Comparison of ENCODE assay signal across 15 cellular contexts in the genomic region with DNA sequence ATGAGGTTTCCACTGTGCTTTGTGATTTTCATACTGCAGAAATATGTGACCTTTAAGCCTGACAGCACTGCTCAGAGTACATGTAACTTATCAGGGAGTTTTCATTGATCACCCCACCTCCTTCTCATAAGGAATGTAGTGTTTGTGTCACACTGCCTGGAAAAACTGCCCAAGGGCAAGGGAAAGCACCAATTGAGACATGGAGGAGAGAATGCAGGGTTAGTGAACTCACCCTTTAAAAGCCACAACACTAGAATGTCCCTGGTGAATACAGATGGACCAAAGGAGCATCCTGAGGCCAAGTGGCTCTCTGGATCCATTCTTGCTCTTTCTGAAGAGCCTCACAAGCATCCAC.
DNase-seq lines count a peak whose midpoint lies in the region; ATAC-seq, FAIRE-seq and TF ChIP-seq lines count a peak whose summit lies in the region.
"Had no signal": no experiment of that assay in that cellular context is flagged by ENCODE, and none has a peak within 500 bp of the region (broad histone marks: within the 10 kb centered on the region; RNA-seq: fewer than 3 reads in every experiment).

No MANE protein-coding gene starts in this region.

- H3K14ac ChIP-seq in mesenchymal stem cell (ENCODE audit: low read length in 2 of 2): no peak overlapping the region

- no peak overlapping the region for H4K91ac ChIP-seq in mesenchymal stem cell (ENCODE audit: low read length)

- H3K27me3 ChIP-seq in body of pancreas (no peaks in the 10 kb centered on the region), mesenchymal stem cell (ENCODE audit: control insufficient read depth in 1 of 2, insufficient read depth in 1 of 2, low read length in 2 of 2) (no peaks in the 10 kb centered on the region), esophagus squamous epithelium (no peaks in the 10 kb centered on the region)
- H3K27me3 ChIP-seq: testis had no signal

- no peak overlapping the region for H2BK15ac ChIP-seq in mesenchymal stem cell (ENCODE audit: low read depth, poor library complexity, severe bottlenecking)

- TF ChIP-seq POLR2A in body of pancreas (IDR thresholded peaks at IDR 0.05): no peak
- no peak for TF ChIP-seq POLR2A in esophagus squamous epithelium (IDR thresholded peaks at IDR 0.05)

- no peak overlapping the region for H3K4me3 ChIP-seq in body of pancreas
- H3K4me3 ChIP-seq in mesenchymal stem cell (ENCODE audit: insufficient read depth in 1 of 2, low read depth in 1 of 2, low read length in 2 of 2): no peak overlapping the region
- no peak overlapping the region for H3K4me3 ChIP-seq in esophagus squamous epithelium
- H3K4me3 ChIP-seq: testis had no signal

- intact Hi-C loops in body of pancreas (cut with DNase I): no loop called here
- intact Hi-C loops in esophagus squamous epithelium (cut with DNase I): no loop called here

- H3K27ac ChIP-seq in body of pancreas: no peak overlapping the region
- H3K27ac ChIP-seq in mesenchymal stem cell (ENCODE audit: low read length, poor library complexity, severe bottlenecking): peak overlapping the region; percentile 28
- no peak overlapping the region for H3K27ac ChIP-seq in esophagus squamous epithelium
- H3K27ac ChIP-seq: KMS-11, testis, WERI-Rb-1 had no signal

- H3K4me1 ChIP-seq in body of pancreas: peaks cover 10% of the 10 kb centered on the region
- peaks cover 5% of the 10 kb centered on the region for H3K4me1 ChIP-seq in mesenchymal stem cell (ENCODE audit: control insufficient read depth, insufficient read depth, low read depth, low read length)
- peaks cover 0 to 10% (median 0%) of the 10 kb centered on the region in 3 donors for H3K4me1 ChIP-seq in esophagus squamous epithelium
- H3K4me1 ChIP-seq: testis had no signal

- H2BK120ac ChIP-seq in mesenchymal stem cell (ENCODE audit: low read depth, low read length): no peak overlapping the region

- H3K18ac ChIP-seq in mesenchymal stem cell (ENCODE audit: low read depth in 1 of 2, low read length in 2 of 2): no peak overlapping the region

- no peak overlapping the region for H2AK5ac ChIP-seq in mesenchymal stem cell (ENCODE audit: low read length, severe bottlenecking)

- H3K23ac ChIP-seq in mesenchymal stem cell (ENCODE audit: low read length in 2 of 2): no peak overlapping the region

- H3K4me2 ChIP-seq in mesenchymal stem cell (ENCODE audit: low read length, poor library complexity, severe bottlenecking): no peak overlapping the region
- H3K4me2 ChIP-seq: KMS-11 had no signal

- H3K9ac ChIP-seq in mesenchymal stem cell (ENCODE audit: low read length): no peak overlapping the region
- H3K9ac ChIP-seq: KMS-11 had no signal

- DNase-seq in HTR-8/SVneo (ENCODE audit: insufficient read length, low spot score): peak; percentile 30
- no peak for DNase-seq in body of pancreas
- peak; percentile 64 for DNase-seq in mesenchymal stem cell
- DNase-seq in RPMI8226: no peak
- DNase-seq in SHP77 (lab: John Stamatoyannopoulos, UW): no peak
- DNase-seq in esophagus squamous epithelium (lab: John Stamatoyannopoulos, UW): no peak
- DNase-seq: activated naive CD4-positive, alpha-beta T cell; CD4-positive, CD25-positive, alpha-beta regulatory T cell; NCI-H146; NCI-H446 treated with DMSO at 0.1 percent for 48 hours; testis had no signal

- no peaks in the 10 kb centered on the region for H3K9me3 ChIP-seq in body of pancreas
- no peaks in the 10 kb centered on the region for H3K9me3 ChIP-seq in mesenchymal stem cell (ENCODE audit: control insufficient read depth, low read length)
- no peaks in the 10 kb centered on the region for H3K9me3 ChIP-seq in esophagus squamous epithelium
- H3K9me3 ChIP-seq: testis had no signal

- ATAC-seq in body of pancreas (peak; percentile 19), GM21515 (IDR thresholded peaks at IDR 0.05; ENCODE audit: unreplicated experiment) (no peak)

- H2BK12ac ChIP-seq in mesenchymal stem cell (ENCODE audit: low read length in 2 of 2): no peak overlapping the region

- TF ChIP-seq CTCF in body of pancreas (IDR thresholded peaks at IDR 0.05): no peak
- TF ChIP-seq CTCF in esophagus squamous epithelium (IDR thresholded peaks at IDR 0.05): no peak

- H3K36me3 ChIP-seq in body of pancreas (replicated peaks in 1 of 2; ENCODE audit: insufficient read depth in 1 of 2, low read depth in 2 of 2): no peaks in the 10 kb centered on the region
- no peaks in the 10 kb centered on the region for H3K36me3 ChIP-seq in mesenchymal stem cell (ENCODE audit: control insufficient read depth in 1 of 2, insufficient read depth in 2 of 2, low read depth in 1 of 2, low read length in 2 of 2)
- no peaks in the 10 kb centered on the region for H3K36me3 ChIP-seq in esophagus squamous epithelium
- H3K36me3 ChIP-seq: WERI-Rb-1 had no signal

- H3K79me1 ChIP-seq in mesenchymal stem cell (replicated peaks; ENCODE audit: low read length, poor library complexity, severe bottlenecking): no peaks in the 10 kb centered on the region

- no peak overlapping the region for H2BK5ac ChIP-seq in mesenchymal stem cell (ENCODE audit: low read depth, low read length, poor library complexity, severe bottlenecking)

- H3K4ac ChIP-seq in mesenchymal stem cell (ENCODE audit: low read depth in 1 of 2, low read length in 2 of 2): no peak overlapping the region

- no peak overlapping the region for H2AFZ ChIP-seq in mesenchymal stem cell (ENCODE audit: low read depth, low read length)

- no peak overlapping the region for H4K8ac ChIP-seq in mesenchymal stem cell (ENCODE audit: low read length)

- no peak for FAIRE-seq in HTR-8/SVneo (lab: Jason Lieb, UNC)
- FAIRE-seq: GM18507 had no signal

Comparison
In these comparisons a context has a peak if more than half of its experiments do, and no peak if none do; other contexts are left out.
1. DNase-seq: peak in HTR-8/SVneo (single experiment) and mesenchymal stem cell (single experiment); none in body of pancreas (0 of 4), RPMI8226 (single experiment), SHP77 (0 of 2) and esophagus squamous epithelium (single experiment).